1 cellular context compared by ENCODE assay signal in genomic region chr4:77865259-77865658, GRCh38.
TF ChIP-seq lines count a peak whose summit lies in the region.

No MANE protein-coding gene starts in this region.

TF ChIP-seq in HepG2, 621 proteins besides CTCF, POLR2A, EP300 and RAD21:
- no peak for TF ChIP-seq EED (CRISPR knock-in tag; IDR thresholded peaks at IDR 0.05)
- TF ChIP-seq ZNF121 (CRISPR knock-in tag; IDR thresholded peaks at IDR 0.05) = peak; percentile 88
- no peak for TF ChIP-seq KDM3A (CRISPR knock-in tag; IDR thresholded peaks at IDR 0.05; ENCODE audit: low read depth)
- TF ChIP-seq, protein P1, sequence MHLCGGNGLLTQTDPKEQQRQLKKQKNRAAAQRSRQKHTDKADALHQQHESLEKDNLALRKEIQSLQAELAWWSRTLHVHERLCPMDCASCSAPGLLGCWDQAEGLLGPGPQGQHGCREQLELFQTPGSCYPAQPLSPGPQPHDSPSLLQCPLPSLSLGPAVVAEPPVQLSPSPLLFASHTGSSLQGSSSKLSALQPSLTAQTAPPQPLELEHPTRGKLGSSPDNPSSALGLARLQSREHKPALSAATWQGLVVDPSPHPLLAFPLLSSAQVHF (CRISPR knock-in tag; IDR thresholded peaks at IDR 0.05) = no peak
